In the genomic region with DNA sequence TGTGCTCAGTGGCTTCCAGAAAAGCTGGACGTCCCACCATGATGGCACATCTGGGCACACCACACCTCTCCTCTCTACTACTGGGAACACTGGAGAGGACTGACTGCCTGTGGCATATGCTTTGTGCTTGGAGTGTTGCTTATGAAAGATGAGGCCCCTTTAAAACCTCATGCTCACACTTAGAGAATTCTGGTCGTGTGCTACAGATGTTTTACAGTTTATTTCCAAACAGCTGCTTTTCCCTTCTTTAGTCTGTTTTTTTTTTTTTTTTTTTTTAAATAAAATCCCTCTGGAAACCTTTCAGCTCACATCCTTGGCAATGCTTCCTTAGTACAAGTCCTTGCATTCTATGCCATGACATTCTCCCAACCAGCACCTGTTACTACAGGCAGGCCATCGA, we compare ENCODE assay signal across 12 cellular contexts.
"Had no signal": no experiment of that assay in that cellular context is flagged by ENCODE, and none has a peak within 500 bp of the region (broad histone marks: within the 10 kb centered on the region; RNA-seq: fewer than 3 reads in every experiment).

No MANE protein-coding gene starts in this region.

- H3K9me3 ChIP-seq: mucosa of descending colon, thoracic aorta had no signal

- ATAC-seq: activated naive CD8-positive, alpha-beta T cell treated with anti-CD3 and anti-CD28 coated beads, Interleukin-2, amount 50 U/mL, for 24 hours; natural killer cell treated with Interleukin-12 subunit alpha and Interleukin-12 subunit beta and Interleukin-15 and Interleukin-18, amount 100 ng/mL, for 72 hours had no signal

- H3K4me3 ChIP-seq: cardiac muscle cell, mucosa of descending colon, SK-N-MC, thoracic aorta had no signal

- H3K36me3 ChIP-seq: cardiac muscle cell, thoracic aorta, WERI-Rb-1 had no signal

- H3K27me3 ChIP-seq: cardiac muscle cell had no signal

- DNase-seq: activated CD4-positive, alpha-beta T cell treated with anti-CD3 and anti-CD28 coated beads for 4 hours; activated naive CD4-positive, alpha-beta T cell treated with Interleukin-2 at 50 U/mL for 16 hours; activated naive CD8-positive, alpha-beta T cell treated with anti-CD3 and anti-CD28 coated beads, Interleukin-2, amount 50 U/mL, for 24 hours; mucosa of descending colon; occipital lobe; stimulated activated CD4-positive, alpha-beta T cell treated with anti-CD3 and anti-CD28 coated beads, Interleukin-4, amount 100 ng/mL, for 24 hours; T-helper 1 cell; WERI-Rb-1 had no signal

- H3K27ac ChIP-seq: cardiac muscle cell, SK-N-MC, thoracic aorta, WERI-Rb-1 had no signal
